Comparison of ENCODE assay signal across 28 cellular contexts in genomic region chr10:88689366-88689765, GRCh38. TPM values are rescaled to one million over a fixed set of nuclear protein-coding genes. Genes with fewer than 3 reads are reported as not detected.
DNase-seq lines count a peak whose midpoint lies in the region; ATAC-seq and TF ChIP-seq lines count a peak whose summit lies in the region.
"Had no signal": no experiment of that assay in that cellular context is flagged by ENCODE, and none has a peak within 500 bp of the region (broad histone marks: within the 10 kb centered on the region; RNA-seq: fewer than 3 reads in every experiment).

No MANE protein-coding gene starts in this region.

- H3K4me1 ChIP-seq in RWPE2 (ENCODE audit: insufficient read depth, poor library complexity, severe bottlenecking) (no peaks in the 10 kb centered on the region), foreskin keratinocyte (no peaks in the 10 kb centered on the region), left ventricle myocardium inferior (no peaks in the 10 kb centered on the region), HAP-1 (peaks cover 7% of the 10 kb centered on the region; the same call in 1 of the 2 replicates)
- H3K4me1 ChIP-seq: SJSA1 had no signal

- intact Hi-C loops in left ventricle myocardium inferior (cut with micrococcal nuclease), result no loop called here

- H3K27ac Mint-ChIP-seq in stimulated activated effector memory CD8-positive, alpha-beta T cell treated with anti-CD3 and anti-CD28 coated beads, Interleukin-12 subunit alpha, Interleukin-12 subunit beta, amount 100 ng/mL, for 72 hours, result no peak overlapping the region
- H3K27ac Mint-ChIP-seq: IgD-negative memory B cell had no signal

- H3K4me3 Mint-ChIP-seq in stimulated activated effector memory CD8-positive, alpha-beta T cell treated with anti-CD3 and anti-CD28 coated beads, Interleukin-12 subunit alpha, Interleukin-12 subunit beta, amount 100 ng/mL, for 72 hours, result no peak overlapping the region
- H3K4me3 Mint-ChIP-seq: IgD-negative memory B cell had no signal

- peak; percentile 6 for DNase-seq in Daoy (ENCODE audit: low read depth)
- no peak for DNase-seq in RWPE2 (ENCODE audit: low spot score)
- DNase-seq in foreskin keratinocyte, result peak in 1 of 2 donors; percentile 14
- no peak for DNase-seq in stimulated activated effector memory CD8-positive, alpha-beta T cell treated with anti-CD3 and anti-CD28 coated beads, Interleukin-12 subunit alpha, Interleukin-12 subunit beta, amount 100 ng/mL, for 72 hours (ENCODE audit: low spot score in 2 of 2)
- no peak for DNase-seq in left ventricle myocardium inferior
- no peak for DNase-seq in HAP-1 (ENCODE audit: low spot score in 2 of 2)
- DNase-seq: 8988T; Calu3; DMS79 treated with DMSO at 0.1 percent for 48 hours; GOT3; NCI-H1048; NCI-H1417; NCI-H1694; NCI-H2029 treated with DMSO at 0.1 percent for 48 hours; NCI-H446 treated with DMSO at 0.1 percent for 48 hours; NCI-H526; NCI-H82; NK-92 treated with Interleukin-12 subunit alpha and Interleukin-12 subunit beta, amount 100 ng/mL, for 24 hours; PC-3; Right ventricle myocardium superior had no signal

- no peak overlapping the region for H3K4me3 ChIP-seq in RWPE2 (ENCODE audit: severe bottlenecking)
- H3K4me3 ChIP-seq in left ventricle myocardium inferior, result no peak overlapping the region
- H3K4me3 ChIP-seq in HAP-1, result no peak overlapping the region
- H3K4me3 ChIP-seq: SJSA1 had no signal

- H3K27me3 ChIP-seq in RWPE2 (ENCODE audit: insufficient read depth, poor library complexity, severe bottlenecking), result no peaks in the 10 kb centered on the region
- no peaks in the 10 kb centered on the region for H3K27me3 ChIP-seq in foreskin keratinocyte
- no peaks in the 10 kb centered on the region for H3K27me3 ChIP-seq in left ventricle myocardium inferior (ENCODE audit: low read depth)
- H3K27me3 ChIP-seq in HAP-1 (ENCODE audit: low read depth), result no peaks in the 10 kb centered on the region

- H3K36me3 ChIP-seq in RWPE2 (ENCODE audit: low read depth), result no peaks in the 10 kb centered on the region
- no peaks in the 10 kb centered on the region for H3K36me3 ChIP-seq in left ventricle myocardium inferior
- no peaks in the 10 kb centered on the region for H3K36me3 ChIP-seq in HAP-1 (replicated peaks)
- H3K36me3 ChIP-seq: SJSA1 had no signal

- TF ChIP-seq CTCF in RWPE2 (IDR thresholded peaks at IDR 0.05; ENCODE audit: poor library complexity, severe bottlenecking), result no peak
- no peak for TF ChIP-seq CTCF in foreskin keratinocyte (conservative IDR thresholded peaks at IDR 0.05)
- no peak for TF ChIP-seq CTCF in left ventricle myocardium inferior (IDR thresholded peaks at IDR 0.05; ENCODE audit: borderline replicate concordance)

- in situ Hi-C loops in HAP-1 (cut with MboI; ENCODE audit: low sequenced_read_pairs), result loop anchor here (25.0 kb wide), 1 partner anchor 123 kb away; the partner anchor contains the start of gene LIPM

- no peaks in the 10 kb centered on the region for H3K9me3 Mint-ChIP-seq in stimulated activated effector memory CD8-positive, alpha-beta T cell treated with anti-CD3 and anti-CD28 coated beads, Interleukin-12 subunit alpha, Interleukin-12 subunit beta, amount 100 ng/mL, for 72 hours
- H3K9me3 Mint-ChIP-seq: IgD-negative memory B cell had no signal

- H3K27ac ChIP-seq in RWPE2 (ENCODE audit: poor library complexity, severe bottlenecking), result peak overlapping the region; percentile 16
- H3K27ac ChIP-seq in foreskin keratinocyte, result no peak overlapping the region
- no peak overlapping the region for H3K27ac ChIP-seq in left ventricle myocardium inferior (replicated peaks)
- H3K27ac ChIP-seq: KMS-11, SJSA1 had no signal

- H3K36me3 Mint-ChIP-seq in stimulated activated effector memory CD8-positive, alpha-beta T cell treated with anti-CD3 and anti-CD28 coated beads, Interleukin-12 subunit alpha, Interleukin-12 subunit beta, amount 100 ng/mL, for 72 hours, result no peaks in the 10 kb centered on the region
- H3K36me3 Mint-ChIP-seq: IgD-negative memory B cell had no signal

- no peak for ATAC-seq in RWPE2 (ENCODE audit: low read depth)
- peak; percentile 39 for ATAC-seq in foreskin keratinocyte
- peak; percentile 8 for ATAC-seq in stimulated activated effector memory CD8-positive, alpha-beta T cell treated with anti-CD3 and anti-CD28 coated beads, Interleukin-12 subunit alpha, Interleukin-12 subunit beta, amount 100 ng/mL, for 72 hours
- no peak for ATAC-seq in HG03521 (IDR thresholded peaks at IDR 0.05; ENCODE audit: unreplicated experiment)
- ATAC-seq: HCT116, PC-3 had no signal

- H3K9me3 ChIP-seq in RWPE2 (ENCODE audit: severe bottlenecking), result no peaks in the 10 kb centered on the region
- H3K9me3 ChIP-seq in left ventricle myocardium inferior (replicated peaks), result peaks cover 7% of the 10 kb centered on the region
- H3K9me3 ChIP-seq in HAP-1, result no peaks in the 10 kb centered on the region
- H3K9me3 ChIP-seq: SJSA1 had no signal

- no peaks in the 10 kb centered on the region for H3K4me1 Mint-ChIP-seq in stimulated activated effector memory CD8-positive, alpha-beta T cell treated with anti-CD3 and anti-CD28 coated beads, Interleukin-12 subunit alpha, Interleukin-12 subunit beta, amount 100 ng/mL, for 72 hours

RNA-seq across cellular contexts. Expression of gene LIPK, which starts 16.7 kb away (rescaled TPM):
- total RNA-seq in Daoy (2014; rRNA removed; shearing (Covaris generic)), result not detected in 2 replicates
- total RNA-seq in foreskin keratinocyte (not detected in 2 replicates), left ventricle myocardium inferior (not detected)
- not detected in 2 replicates for polyA plus RNA-seq in foreskin keratinocyte
- total RNA-seq: Calu3, G401, PC-3, Right ventricle myocardium superior, RPMI7951, SJSA1 had no signal
- polyA plus RNA-seq: BJ, IgD-negative memory B cell had no signal

RNA-seq across cellular contexts. Expression of gene LIPF, which starts 25.1 kb away (rescaled TPM):
- total RNA-seq in Daoy (2014; rRNA removed; shearing (Covaris generic)), result not detected in 2 replicates
- total RNA-seq in foreskin keratinocyte (not detected in 2 replicates), left ventricle myocardium inferior (not detected)
- polyA plus RNA-seq in foreskin keratinocyte, result not detected in 2 replicates
- total RNA-seq: Calu3, G401, PC-3, Right ventricle myocardium superior, RPMI7951, SJSA1 had no signal
- polyA plus RNA-seq: BJ, IgD-negative memory B cell had no signal

Comparison
In these comparisons a context has a peak if more than half of its experiments do, and no peak if none do; other contexts are left out.
1. ATAC-seq: peak in foreskin keratinocyte (single experiment) and stimulated activated effector memory CD8-positive, alpha-beta T cell treated with anti-CD3 and anti-CD28 coated beads, Interleukin-12 subunit alpha, Interleukin-12 subunit beta, amount 100 ng/mL, for 72 hours (single experiment); none in RWPE2 (single experiment) and HG03521 (single experiment).